In genomic region chr1:195851016-195851591, GRCh38 we compare ENCODE assay signal across 1 cellular context.
TF ChIP-seq lines count a peak whose summit lies in the region.

No MANE protein-coding gene starts in this region.

TF ChIP-seq in H1, 55 proteins besides CTCF, POLR2A, EP300 and RAD21 (continued from another document):
- TF ChIP-seq MAX (IDR thresholded peaks at IDR 0.05) (no peak), POU5F1 (IDR thresholded peaks at IDR 0.05; ENCODE audit: low read depth, low read length) (no peak), RXRA (IDR thresholded peaks at IDR 0.05; ENCODE audit: insufficient read depth, low read depth, low read length) (no peak)
